ENCODE assay signal across 23 cellular contexts in the genomic region with DNA sequence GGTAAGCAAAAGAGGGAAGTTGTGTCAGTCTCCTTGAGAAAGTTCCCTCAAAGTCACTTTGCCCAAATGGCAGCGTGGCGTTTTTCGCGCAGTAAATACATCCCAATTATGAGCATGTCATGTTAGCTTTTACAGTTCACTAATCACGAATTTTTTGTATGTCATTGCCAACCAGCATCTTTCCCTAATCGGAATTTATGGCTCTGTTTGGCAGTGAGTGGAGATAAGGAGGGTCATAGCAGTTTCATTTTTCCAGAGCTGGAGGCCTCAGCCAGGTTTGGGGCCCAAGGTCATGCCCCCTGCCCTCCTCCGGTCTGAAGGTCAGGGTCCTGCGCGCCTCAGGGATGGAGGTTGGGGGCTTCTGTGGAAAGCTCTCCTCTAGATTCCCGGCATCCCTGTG.
"Had no signal": no experiment of that assay in that cellular context is flagged by ENCODE, and none has a peak within 500 bp of the region (broad histone marks: within the 10 kb centered on the region; RNA-seq: fewer than 3 reads in every experiment).

No MANE protein-coding gene starts in this region.

- H3K9me3 Mint-ChIP-seq: activated CD4-positive, alpha-beta T cell treated with anti-CD3 and anti-CD28 coated beads, Interleukin-2, amount 10 ng/mL, durations not matched to agents 7 days and 5 days; activated T-cell treated with anti-CD3 and anti-CD28 coated beads, Interleukin-2, amount 50 U/mL, for 24 hours; activated T-cell treated with anti-CD3 and anti-CD28 coated beads, Interleukin-2, amount 50 U/mL, for 72 hours had no signal

- H3K4me1 Mint-ChIP-seq: activated CD4-positive, alpha-beta T cell treated with anti-CD3 and anti-CD28 coated beads, Interleukin-2, amount 10 ng/mL, durations not matched to agents 7 days and 5 days had no signal

- ATAC-seq: activated CD8-positive, alpha-beta memory T cell treated with anti-CD3 and anti-CD28 coated beads, Interleukin-2, amount 10 ng/mL, durations not matched to agents 7 days and 5 days; activated CD8-positive, alpha-beta T cell treated with anti-CD3 and anti-CD28 coated beads, Interleukin-2, amount 10 ng/mL, durations not matched to agents 7 days and 5 days; gastroesophageal sphincter had no signal

- H3K36me3 Mint-ChIP-seq: activated CD8-positive, alpha-beta memory T cell treated with anti-CD3 and anti-CD28 coated beads, Interleukin-2, amount 10 ng/mL, durations not matched to agents 7 days and 5 days; activated naive CD8-positive, alpha-beta T cell had no signal

- H3K27ac Mint-ChIP-seq: activated CD4-positive, alpha-beta T cell treated with anti-CD3 and anti-CD28 coated beads, Interleukin-2, amount 10 ng/mL, durations not matched to agents 7 days and 5 days; activated CD8-positive, alpha-beta memory T cell treated with anti-CD3 and anti-CD28 coated beads, Interleukin-2, amount 10 ng/mL, durations not matched to agents 7 days and 5 days; activated CD8-positive, alpha-beta T cell treated with anti-CD3 and anti-CD28 coated beads, Interleukin-2, amount 10 ng/mL, durations not matched to agents 7 days and 5 days; activated naive CD8-positive, alpha-beta T cell; activated T-cell treated with anti-CD3 and anti-CD28 coated beads, Interleukin-2, amount 50 U/mL, for 24 hours; activated T-cell treated with anti-CD3 and anti-CD28 coated beads, Interleukin-2, amount 50 U/mL, for 72 hours had no signal

- H3K27me3 Mint-ChIP-seq: activated CD4-positive, alpha-beta T cell treated with anti-CD3 and anti-CD28 coated beads, Interleukin-2, amount 10 ng/mL, durations not matched to agents 7 days and 5 days; activated T-cell treated with anti-CD3 and anti-CD28 coated beads, Interleukin-2, amount 50 U/mL, for 24 hours had no signal

- DNase-seq: activated CD4-positive, alpha-beta T cell treated with anti-CD3 and anti-CD28 coated beads, Interleukin-2, amount 10 ng/mL, durations not matched to agents 7 days and 5 days; activated CD4-positive, alpha-beta T cell treated with anti-CD3 and anti-CD28 coated beads, Interleukin-2, amount 50 U/mL, for 4 hours; activated CD4-positive, CD25-positive, alpha-beta regulatory T cell; activated CD4-positive, CD25-positive, alpha-beta regulatory T cell treated with anti-CD3 and anti-CD28 coated beads, Interleukin-2, amount 50 U/mL, for 72 hours; activated CD8-positive, alpha-beta memory T cell treated with anti-CD3 and anti-CD28 coated beads, Interleukin-2, amount 10 ng/mL, durations not matched to agents 7 days and 5 days; activated CD8-positive, alpha-beta memory T cell treated with anti-CD3 and anti-CD28 coated beads, Interleukin-2, amount 50 U/mL, for 4 hours; activated CD8-positive, alpha-beta T cell treated with anti-CD3 and anti-CD28 coated beads, Interleukin-2, amount 10 ng/mL, durations not matched to agents 7 days and 5 days; activated effector memory CD4-positive, alpha-beta T cell treated with Interleukin-2 at 50 U/mL for 16 hours; activated gamma-delta T cell treated with Interleukin-2 at 50 U/mL for 16 hours; activated naive CD4-positive, alpha-beta T cell treated with anti-CD3 and anti-CD28 coated beads, Interleukin-2, amount 50 U/mL, for 16 hours; activated naive CD4-positive, alpha-beta T cell treated with Interleukin-2 at 50 U/mL for 16 hours; activated T-cell treated with anti-CD3 and anti-CD28 coated beads, Interleukin-2, amount 50 U/mL, for 24 hours; activated T-cell treated with anti-CD3 and anti-CD28 coated beads, Interleukin-2, amount 50 U/mL, for 72 hours; brain microvascular endothelial cell; caudate nucleus; colonic mucosa; effector CD8-positive, alpha-beta T cell; esophagus squamous epithelium; foreskin melanocyte; heart right ventricle; T-helper 2 cell had no signal

- H3K4me3 Mint-ChIP-seq: activated CD4-positive, alpha-beta T cell treated with anti-CD3 and anti-CD28 coated beads, Interleukin-2, amount 10 ng/mL, durations not matched to agents 7 days and 5 days; activated CD8-positive, alpha-beta memory T cell treated with anti-CD3 and anti-CD28 coated beads, Interleukin-2, amount 10 ng/mL, durations not matched to agents 7 days and 5 days; activated CD8-positive, alpha-beta T cell treated with anti-CD3 and anti-CD28 coated beads, Interleukin-2, amount 10 ng/mL, durations not matched to agents 7 days and 5 days; activated naive CD8-positive, alpha-beta T cell; activated T-cell treated with anti-CD3 and anti-CD28 coated beads, Interleukin-2, amount 50 U/mL, for 24 hours; activated T-cell treated with anti-CD3 and anti-CD28 coated beads, Interleukin-2, amount 50 U/mL, for 72 hours had no signal
